ENCODE assay signal across 8 cellular contexts in the genomic region with DNA sequence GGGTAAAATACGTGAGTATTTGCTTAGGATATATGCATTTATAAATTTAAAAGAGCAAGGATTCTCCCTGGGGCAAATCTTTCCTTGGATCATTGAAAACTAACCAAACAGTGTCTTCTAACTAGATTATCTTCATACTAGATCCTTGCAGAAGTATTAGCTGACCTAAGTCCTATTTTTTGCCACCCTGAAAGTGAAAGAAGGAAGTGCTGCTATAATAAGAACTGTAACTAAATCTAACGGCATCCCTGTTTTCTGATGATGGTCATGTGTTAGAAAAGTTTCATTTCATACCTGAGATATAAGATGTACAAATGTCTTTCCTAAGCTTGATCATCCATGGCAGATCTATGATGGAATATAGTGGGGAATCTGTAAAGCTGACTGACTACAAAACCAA.
A peak's percentile ranks its signal among the peaks of the same experiment; 100 is the strongest.
DNase-seq lines count a peak whose midpoint lies in the region; ATAC-seq and TF ChIP-seq lines count a peak whose summit lies in the region.

No MANE protein-coding gene starts in this region.

- 16 to 25% (median 20%) methylated on average over 2 of the region's 2 CpGs for WGBS in heart left ventricle, 4 donors
- WGBS in right cardiac atrium, result 17% methylated on average over 2 of the region's 2 CpGs
- WGBS in aorta, 2 donors, result 0% methylated on average over 2 of the region's 2 CpGs

- H3K27me3 ChIP-seq in heart left ventricle (no peaks in the 10 kb centered on the region), right cardiac atrium (ENCODE audit: control insufficient read depth, insufficient read depth) (no peaks in the 10 kb centered on the region), aorta (ENCODE audit: control insufficient read depth in 1 of 2, insufficient read depth in 2 of 2, low read length in 1 of 2) (no peaks in the 10 kb centered on the region)

- DNase-seq in heart left ventricle (no peak), Right ventricle myocardium inferior (ENCODE audit: missing footprints) (no peak), OCI-M1 (lab: John Stamatoyannopoulos, UW) (peak; percentile 72), right cardiac atrium (no peak), aorta (no peak), UCSD-AML1 (lab: John Stamatoyannopoulos, UW; ENCODE audit: unreplicated experiment) (no peak), iPS-NIHi11 (ENCODE audit: low spot score) (no peak), posterior vena cava (ENCODE audit: low spot score) (no peak)

- H3K27ac ChIP-seq in heart left ventricle (peak overlapping the region; percentile 34 to 85 (median 70)), right cardiac atrium (ENCODE audit: low read length) (no peak overlapping the region), aorta (ENCODE audit: low read depth in 1 of 2, low read length in 2 of 2) (peak overlapping the region in 1 of 2 donors; percentile 82)

- H3K9me3 ChIP-seq in heart left ventricle, result no peaks in the 10 kb centered on the region
- H3K9me3 ChIP-seq in right cardiac atrium (ENCODE audit: control insufficient read depth, low read length), result no peaks in the 10 kb centered on the region
- H3K9me3 ChIP-seq in aorta (ENCODE audit: control insufficient read depth, low read length), result no peaks in the 10 kb centered on the region

- no peak for TF ChIP-seq CTCF in heart left ventricle (IDR thresholded peaks at IDR 0.05)

- ATAC-seq in heart left ventricle (peak in 3 of 4 donors; percentile 66 to 78 (median 73)), Right ventricle myocardium inferior (no peak), right cardiac atrium (peak; percentile 43 to 51), aorta (ENCODE audit: low FRiP score) (peak; percentile 61)

- H3K4me3 ChIP-seq in heart left ventricle (peak overlapping the region in 10 of 12 donors; percentile 10 to 46 (median 34)), right cardiac atrium (ENCODE audit: low read length) (peak overlapping the region; percentile 1), aorta (ENCODE audit: low read length in 2 of 2) (peak overlapping the region in 1 of 2 donors; percentile 26)

- intact Hi-C loops in heart left ventricle (cut with DNase I) (no loop called here), Right ventricle myocardium inferior (cut with DNase I) (no loop called here), right cardiac atrium (cut with DNase I) (loop anchor here in 1 of 4 donors (10.0 kb wide), 1 partner anchor 48 kb away; no protein-coding TSS in a partner anchor), aorta (cut with DNase I) (loop anchor here (1.0 to 10.0 kb wide), 3 partner anchors 30 to 62 kb away; no protein-coding TSS in a partner anchor), posterior vena cava (cut with DNase I) (no loop called here)

- H3K36me3 ChIP-seq in heart left ventricle (no peaks in the 10 kb centered on the region), aorta (ENCODE audit: control insufficient read depth in 1 of 2, insufficient read depth in 2 of 2, low read length in 1 of 2) (no peaks in the 10 kb centered on the region)

- no peak for TF ChIP-seq POLR2A in heart left ventricle (IDR thresholded peaks at IDR 0.05)

- H3K4me1 ChIP-seq in heart left ventricle, result peaks cover 0 to 30% (median 13%) of the 10 kb centered on the region in 12 donors
- no peaks in the 10 kb centered on the region for H3K4me1 ChIP-seq in right cardiac atrium (ENCODE audit: control insufficient read depth, insufficient read depth, low read length)
- H3K4me1 ChIP-seq in aorta (ENCODE audit: control insufficient read depth in 1 of 2, insufficient read depth in 2 of 2, low read length in 2 of 2), result peaks cover 0 to 5% of the 10 kb centered on the region in 2 donors

Comparison
In these comparisons a context has a peak if more than half of its experiments do, and no peak if none do; other contexts are left out.
1. intact Hi-C loops: an anchor here in aorta (1.0 to 10.0 kb wide); none called in heart left ventricle, Right ventricle myocardium inferior and posterior vena cava.